8 cellular contexts compared by ENCODE assay signal in the genomic region with DNA sequence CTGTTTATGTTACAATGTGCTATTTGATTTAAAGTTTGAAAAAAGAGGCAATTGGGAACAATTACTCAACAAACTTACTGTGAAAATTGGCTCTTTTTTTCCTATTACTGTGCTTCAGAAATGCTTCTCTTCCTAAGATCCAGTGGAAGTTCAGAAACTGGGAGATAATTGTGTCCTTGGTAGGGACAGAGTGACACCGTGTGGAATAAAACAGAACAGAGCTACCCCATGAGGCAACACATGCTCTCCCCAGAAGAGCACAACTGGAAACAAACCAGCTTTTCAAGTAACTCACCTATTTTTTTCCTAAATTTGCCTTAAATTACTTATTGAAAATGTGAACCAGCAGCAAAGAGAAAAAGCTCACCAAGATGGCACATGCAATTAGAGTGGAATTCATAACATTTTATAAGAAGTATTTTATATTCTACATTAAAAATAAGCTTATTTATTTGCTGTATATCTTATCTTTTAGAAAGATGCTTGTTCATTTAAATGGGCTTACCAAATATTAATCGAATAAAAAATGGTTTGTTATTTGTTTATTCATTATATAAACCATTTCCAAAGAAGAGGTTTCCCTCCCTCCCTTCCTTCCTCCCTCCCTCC.
A peak's percentile ranks its signal among the peaks of the same experiment; 100 is the strongest.
DNase-seq lines count a peak whose midpoint lies in the region; ATAC-seq and TF ChIP-seq lines count a peak whose summit lies in the region.

No MANE protein-coding gene starts in this region.

- H3K36me3 ChIP-seq in RWPE2 (ENCODE audit: low read depth) = no peaks in the 10 kb centered on the region

- peak; percentile 31 for DNase-seq in DMS53 (lab: John Stamatoyannopoulos, UW)
- no peak for DNase-seq in DMS53 treated with DMSO at 0.1 percent for 48 hours (lab: John Stamatoyannopoulos, UW; ENCODE audit: unreplicated experiment)
- DNase-seq in RWPE2 (ENCODE audit: low spot score) = no peak
- peak; percentile 87 for DNase-seq in fibroblast of pulmonary artery (ENCODE audit: low read depth)
- DNase-seq in omental fat pad (ENCODE audit: low spot score) = no peak
- DNase-seq in stimulated activated CD4-positive, alpha-beta T cell treated with anti-CD3 and anti-CD28 coated beads, Interleukin-15, amount 100 ng/mL, for 24 hours = no peak
- no peak for DNase-seq in CD1c-positive myeloid dendritic cell (ENCODE audit: extremely low spot score)

- H3K4me1 ChIP-seq in RWPE2 (ENCODE audit: insufficient read depth, poor library complexity, severe bottlenecking) = no peaks in the 10 kb centered on the region

- H3K9me3 ChIP-seq in RWPE2 (ENCODE audit: severe bottlenecking) = no peaks in the 10 kb centered on the region

- H3K27me3 ChIP-seq in RWPE2 (ENCODE audit: insufficient read depth, poor library complexity, severe bottlenecking) = no peaks in the 10 kb centered on the region

- TF ChIP-seq CTCF in RWPE2 (IDR thresholded peaks at IDR 0.05; ENCODE audit: poor library complexity, severe bottlenecking) = peak; percentile 88
- TF ChIP-seq CTCF in fibroblast of pulmonary artery (IDR thresholded peaks at IDR 0.05; ENCODE audit: low read length, missing control alignments) = peak; percentile 79
- peak in 1 of 3 donors; percentile 53 for TF ChIP-seq CTCF in omental fat pad (IDR thresholded peaks at IDR 0.05)

- no peak overlapping the region for H3K27ac ChIP-seq in RWPE2 (ENCODE audit: poor library complexity, severe bottlenecking)

- H3K4me3 ChIP-seq in RWPE2 (ENCODE audit: severe bottlenecking) (no peak overlapping the region), fibroblast of pulmonary artery (replicated peaks; ENCODE audit: low read depth, low read length) (no peak overlapping the region)

- peak; percentile 86; the same call in 2 of the 3 replicates for ATAC-seq in RWPE2 (ENCODE audit: low read depth)
- ATAC-seq in omental fat pad (ENCODE audit: low FRiP score) = peak; percentile 78
- no peak for ATAC-seq in HG03571 (IDR thresholded peaks at IDR 0.05; ENCODE audit: unreplicated experiment)

Comparison
In these comparisons a context has a peak if more than half of its experiments do, and no peak if none do; other contexts are left out.
1. DNase-seq: peak in DMS53 (single experiment) and fibroblast of pulmonary artery (single experiment); none in DMS53 treated with DMSO at 0.1 percent for 48 hours (single experiment), RWPE2 (single experiment), omental fat pad (single experiment), stimulated activated CD4-positive, alpha-beta T cell treated with anti-CD3 and anti-CD28 coated beads, Interleukin-15, amount 100 ng/mL, for 24 hours (single experiment) and CD1c-positive myeloid dendritic cell (single experiment).